Comparison of ENCODE assay signal across 8 cellular contexts in the genomic region with DNA sequence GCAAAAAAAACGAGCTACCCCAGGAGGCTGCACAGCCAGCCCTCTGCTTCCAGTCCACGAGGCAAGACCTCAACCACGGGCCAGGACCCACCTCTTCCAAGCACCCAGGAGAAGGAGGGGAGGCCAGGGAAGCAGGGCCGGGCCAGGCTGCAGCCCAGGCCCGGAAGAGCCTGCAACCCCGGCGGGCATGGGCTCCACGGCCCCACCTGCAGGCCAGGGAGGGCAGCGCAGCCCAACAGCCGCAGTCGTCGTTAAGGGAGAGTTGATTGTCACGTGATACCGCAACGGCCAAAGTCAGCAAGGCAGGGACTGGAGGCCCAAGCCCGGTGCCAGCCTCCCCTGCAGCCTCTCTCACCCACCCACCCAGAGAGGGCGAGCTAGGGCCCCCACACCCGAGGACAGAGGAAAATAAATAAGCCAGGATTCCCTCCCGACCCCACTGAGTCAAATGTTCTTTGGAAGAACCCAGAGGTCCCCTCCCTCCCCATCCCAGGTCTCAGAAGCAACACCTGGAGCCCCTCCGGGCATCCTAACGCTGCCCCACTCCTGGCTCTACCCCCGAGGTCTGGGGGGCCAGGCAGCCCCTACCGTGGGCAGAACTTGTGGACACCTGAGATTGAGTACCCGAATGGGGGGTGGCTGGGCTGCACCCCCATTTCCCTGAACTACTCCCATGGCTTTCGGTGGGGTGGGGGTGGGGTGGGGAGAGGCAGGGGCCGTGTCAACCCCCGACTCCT. TPM values are rescaled to one million over a fixed set of nuclear protein-coding genes. Genes with fewer than 3 reads are reported as not detected.
DNase-seq lines count a peak whose midpoint lies in the region; ATAC-seq and TF ChIP-seq lines count a peak whose summit lies in the region.

No MANE protein-coding gene starts in this region.

- H3K9me3 Mint-ChIP-seq in effector memory CD8-positive, alpha-beta T cell: no peaks in the 10 kb centered on the region
- no peaks in the 10 kb centered on the region for H3K9me3 Mint-ChIP-seq in stimulated activated memory B cell treated with anti-CD40 and anti-IgM and Interleukin-4, amounts not matched to agents 10 μg/mL and 1 μg/mL and 100 μg/mL, for 72 hours

- H3K4me2 ChIP-seq in GM23248 (ENCODE audit: unreplicated experiment): peak overlapping the region; percentile 25

- H3K27ac ChIP-seq in GM23248: peak overlapping the region; percentile 35
- peak overlapping the region; percentile 56 to 67 for H3K27ac ChIP-seq in mucosa of rectum (ENCODE audit: low read depth in 2 of 2, low read length in 2 of 2)

- H3K79me2 ChIP-seq in GM23248 (ENCODE audit: insufficient read depth): peaks cover 75% of the 10 kb centered on the region

- H3K9me3 ChIP-seq in GM23248 (ENCODE audit: low read depth): no peaks in the 10 kb centered on the region
- H3K9me3 ChIP-seq in mucosa of rectum (ENCODE audit: control insufficient read depth in 2 of 2, low read length in 2 of 2): no peaks in the 10 kb centered on the region

- peak; percentile 40 for ATAC-seq in effector memory CD8-positive, alpha-beta T cell (replicated peaks)
- ATAC-seq in stimulated activated memory B cell treated with anti-CD40 and anti-IgM and Interleukin-4, amounts not matched to agents 10 μg/mL and 1 μg/mL and 100 μg/mL, for 72 hours: peak; percentile 16
- no peak for ATAC-seq in GM21619 (IDR thresholded peaks at IDR 0.05; ENCODE audit: unreplicated experiment)

- H3K27me3 ChIP-seq in GM23248 (replicated peaks; ENCODE audit: insufficient read depth) (no peaks in the 10 kb centered on the region), mucosa of rectum (ENCODE audit: control insufficient read depth in 2 of 2, insufficient read depth in 2 of 2, low read length in 2 of 2) (no peaks in the 10 kb centered on the region)

- H3K4me1 ChIP-seq in GM23248 (ENCODE audit: insufficient read depth) (peaks cover 31% of the 10 kb centered on the region), mucosa of rectum (ENCODE audit: control insufficient read depth in 2 of 2, insufficient read depth in 2 of 2, low read length in 2 of 2) (peaks cover 48 to 60% of the 10 kb centered on the region in 2 donors)

- 22 to 26% methylated on average over 22 to 26 of the region's 27 CpGs for WGBS in GM23248 (ENCODE audit: low coverage in 1 of 2, low lambda C conversion rate in 2 of 2, missing lambda C conversion rate in 2 of 2), 2 experiments

- H3K4me3 ChIP-seq in AG10803 (ENCODE audit: low read length) (no peak overlapping the region), GM23248 (no peak overlapping the region), mucosa of rectum (ENCODE audit: low read length in 2 of 2) (peak overlapping the region in 1 of 2 donors; percentile 22)

- no peaks in the 10 kb centered on the region for H3K9me2 ChIP-seq in GM23248 (ENCODE audit: insufficient read depth)

- no peaks in the 10 kb centered on the region for H3K27me3 Mint-ChIP-seq in effector memory CD8-positive, alpha-beta T cell
- no peaks in the 10 kb centered on the region for H3K27me3 Mint-ChIP-seq in stimulated activated memory B cell treated with anti-CD40 and anti-IgM and Interleukin-4, amounts not matched to agents 10 μg/mL and 1 μg/mL and 100 μg/mL, for 72 hours

- no peaks in the 10 kb centered on the region for H3K36me3 ChIP-seq in GM23248 (ENCODE audit: low read depth)
- no peaks in the 10 kb centered on the region for H3K36me3 ChIP-seq in mucosa of rectum (ENCODE audit: control insufficient read depth in 2 of 2, insufficient read depth in 2 of 2, low read length in 2 of 2)

- H2AFZ ChIP-seq in GM23248: no peak overlapping the region

- peak overlapping the region; percentile 60 to 93 for H3K27ac Mint-ChIP-seq in effector memory CD8-positive, alpha-beta T cell
- H3K27ac Mint-ChIP-seq in stimulated activated memory B cell treated with anti-CD40 and anti-IgM and Interleukin-4, amounts not matched to agents 10 μg/mL and 1 μg/mL and 100 μg/mL, for 72 hours: peak overlapping the region; percentile 77

- DNase-seq in AG10803 (ENCODE audit: low read depth): peak; percentile 83
- peak; percentile 92 for DNase-seq in GM23248
- DNase-seq in NOMO-1 treated with DMSO at 0.1 percent for 48 hours (lab: John Stamatoyannopoulos, UW; ENCODE audit: unreplicated experiment): peak; percentile 86
- peak; percentile 91 for DNase-seq in activated CD8-positive, alpha-beta memory T cell treated with anti-CD3 and anti-CD28 coated beads for 24 hours
- peak; percentile 83 to 89 (median 86) for DNase-seq in effector memory CD8-positive, alpha-beta T cell

- in situ Hi-C loops in GM23248 (cut with MboI): no loop called here

- H3K4me3 Mint-ChIP-seq in effector memory CD8-positive, alpha-beta T cell: peak overlapping the region; percentile 68 to 70
- H3K4me3 Mint-ChIP-seq in stimulated activated memory B cell treated with anti-CD40 and anti-IgM and Interleukin-4, amounts not matched to agents 10 μg/mL and 1 μg/mL and 100 μg/mL, for 72 hours: peak overlapping the region; percentile 60

- peaks cover 76% of the 10 kb centered on the region for H3K36me3 Mint-ChIP-seq in effector memory CD8-positive, alpha-beta T cell (ENCODE audit: insufficient read depth)
- H3K36me3 Mint-ChIP-seq in stimulated activated memory B cell treated with anti-CD40 and anti-IgM and Interleukin-4, amounts not matched to agents 10 μg/mL and 1 μg/mL and 100 μg/mL, for 72 hours: peaks cover 12% of the 10 kb centered on the region

- peaks cover 21% of the 10 kb centered on the region; the same call in 1 of the 2 replicates for H3F3A ChIP-seq in GM23248 (ENCODE audit: insufficient read depth)

- H3K4me1 Mint-ChIP-seq in effector memory CD8-positive, alpha-beta T cell (ENCODE audit: low read depth in 2 of 2): peaks cover 22 to 36% of the 10 kb centered on the region in 2 donors
- H3K4me1 Mint-ChIP-seq in stimulated activated memory B cell treated with anti-CD40 and anti-IgM and Interleukin-4, amounts not matched to agents 10 μg/mL and 1 μg/mL and 100 μg/mL, for 72 hours: peaks cover 70% of the 10 kb centered on the region

- H4K20me1 ChIP-seq in GM23248 (ENCODE audit: insufficient read depth): no peaks in the 10 kb centered on the region

- peak; percentile 76 for TF ChIP-seq CTCF in AG10803 (conservative IDR thresholded peaks at IDR 0.05; ENCODE audit: low read length)

- H3K9ac ChIP-seq in GM23248: no peak overlapping the region
- peak overlapping the region; percentile 41 to 47 for H3K9ac ChIP-seq in mucosa of rectum (ENCODE audit: low read depth in 1 of 2, low read length in 2 of 2)

RNA-seq across cellular contexts. Expression of a gene that starts 5.2 kb away (rescaled TPM):
- 4.2 and 5.2 TPM in 2 replicates for total RNA-seq in GM23248 (2014; rRNA removed; shearing (Covaris generic))
- 4.2 and 4.9 TPM in 2 replicates for polyA plus RNA-seq in GM23248 (2016; fragmentation: Nextera tagmentation; extraction: Ambion mirVana)

RNA-seq across cellular contexts. Expression of a gene that starts 9.9 kb away (rescaled TPM):
- 8.9 and 11.0 TPM in 2 replicates for total RNA-seq in GM23248 (2014; rRNA removed; shearing (Covaris generic))
- polyA plus RNA-seq in GM23248 (2016; fragmentation: Nextera tagmentation; extraction: Ambion mirVana): 4.2 and 4.6 TPM in 2 replicates

RNA-seq across cellular contexts. Expression of a gene that starts 31.8 kb away (rescaled TPM):
- 147 and 157 TPM in 2 replicates for total RNA-seq in GM23248 (2014; rRNA removed; shearing (Covaris generic))
- polyA plus RNA-seq in GM23248 (2016; fragmentation: Nextera tagmentation; extraction: Ambion mirVana): 37.6 and 39.4 TPM in 2 replicates

RNA-seq across cellular contexts. Expression of a gene that starts 41.4 kb away (rescaled TPM):
- 0.32 and 2.5 TPM in 2 replicates for total RNA-seq in GM23248 (2014; rRNA removed; shearing (Covaris generic))
- 1.8 and 1.9 TPM in 2 replicates for polyA plus RNA-seq in GM23248 (2016; fragmentation: Nextera tagmentation; extraction: Ambion mirVana)

RNA-seq across cellular contexts. Expression of a gene that starts 51.7 kb away (rescaled TPM):
- 0.22 and 3.2 TPM in 2 replicates for total RNA-seq in GM23248 (2014; rRNA removed; shearing (Covaris generic))
- polyA plus RNA-seq in GM23248 (2016; fragmentation: Nextera tagmentation; extraction: Ambion mirVana): 2.4 and 3.2 TPM in 2 replicates
